1 cellular context compared by ENCODE assay signal in the genomic region with DNA sequence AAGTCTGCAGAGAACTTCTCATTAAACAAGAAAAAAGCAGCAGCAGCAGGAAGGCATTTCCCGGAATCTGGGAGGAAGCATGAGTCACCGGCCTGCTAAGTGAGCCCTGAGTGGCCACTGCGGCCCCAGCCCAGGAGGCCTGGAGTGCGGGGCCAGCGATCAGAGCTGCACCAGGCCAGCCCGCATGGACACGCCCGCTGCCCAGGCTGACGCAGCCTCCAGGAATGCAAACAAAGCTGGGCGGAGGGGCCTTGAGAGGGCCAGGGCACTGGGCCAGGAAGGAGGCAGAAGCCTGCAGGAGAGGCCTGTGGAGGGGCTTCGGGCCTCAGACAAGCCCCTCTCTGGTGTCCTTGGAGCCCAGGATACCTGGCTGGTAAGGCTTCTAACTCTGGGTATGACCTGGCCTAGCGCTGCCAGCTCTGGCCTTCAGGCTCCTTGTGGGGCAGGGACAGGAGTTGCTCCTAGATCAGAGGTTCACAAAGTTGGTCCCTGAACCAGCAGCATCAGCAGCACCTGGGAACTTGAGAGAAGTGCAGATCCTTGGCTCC.
TF ChIP-seq lines count a peak whose summit lies in the region.

No MANE protein-coding gene starts in this region.

TF ChIP-seq in HepG2, 621 proteins besides CTCF, POLR2A, EP300 and RAD21 (continued from another document and continues in another):
- TF ChIP-seq, protein P1, sequence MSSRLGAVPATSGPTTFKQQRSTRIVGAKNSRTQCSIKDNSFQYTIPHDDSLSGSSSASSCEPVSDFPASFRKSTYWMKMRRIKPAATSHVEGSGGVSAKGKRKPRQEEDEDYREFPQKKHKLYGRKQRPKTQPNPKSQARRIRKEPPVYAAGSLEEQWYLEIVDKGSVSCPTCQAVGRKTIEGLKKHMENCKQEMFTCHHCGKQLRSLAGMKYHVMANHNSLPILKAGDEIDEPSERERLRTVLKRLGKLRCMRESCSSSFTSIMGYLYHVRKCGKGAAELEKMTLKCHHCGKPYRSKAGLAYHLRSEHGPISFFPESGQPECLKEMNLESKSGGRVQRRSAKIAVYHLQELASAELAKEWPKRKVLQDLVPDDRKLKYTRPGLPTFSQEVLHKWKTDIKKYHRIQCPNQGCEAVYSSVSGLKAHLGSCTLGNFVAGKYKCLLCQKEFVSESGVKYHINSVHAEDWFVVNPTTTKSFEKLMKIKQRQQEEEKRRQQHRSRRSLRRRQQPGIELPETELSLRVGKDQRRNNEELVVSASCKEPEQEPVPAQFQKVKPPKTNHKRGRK (CRISPR knock-in tag; IDR thresholded peaks at IDR 0.05), result no peak
- TF ChIP-seq SMAD1 (CRISPR knock-in tag; IDR thresholded peaks at IDR 0.05; ENCODE audit: borderline replicate concordance, low read depth) (peak; percentile 52; the same call in 1 of the 2 replicates), ZNF431 (CRISPR knock-in tag; IDR thresholded peaks at IDR 0.05; ENCODE audit: borderline replicate concordance, low read depth) (no peak), FOSL2 (CRISPR knock-in tag; IDR thresholded peaks at IDR 0.05) (peak; percentile 99), ZNF383 (CRISPR knock-in tag; IDR thresholded peaks at IDR 0.05; ENCODE audit: borderline replicate concordance) (no peak), DNMT3B (CRISPR knock-in tag; conservative IDR thresholded peaks at IDR 0.05) (no peak), ZNF138 (CRISPR knock-in tag; IDR thresholded peaks at IDR 0.05; ENCODE audit: low read depth) (no peak), MTF2 (CRISPR knock-in tag; IDR thresholded peaks at IDR 0.05; ENCODE audit: borderline replicate concordance) (no peak), CHCHD3 (CRISPR knock-in tag; IDR thresholded peaks at IDR 0.05) (no peak), ZNF878 (CRISPR knock-in tag; IDR thresholded peaks at IDR 0.05) (peak; percentile 41; the same call in 1 of the 2 replicates), ZNF772 (CRISPR knock-in tag; IDR thresholded peaks at IDR 0.05) (peak; percentile 56; the same call in 1 of the 2 replicates), ZKSCAN5 (CRISPR knock-in tag; IDR thresholded peaks at IDR 0.05) (no peak), PHF5A (CRISPR knock-in tag; IDR thresholded peaks at IDR 0.05; ENCODE audit: low read depth, unreplicated experiment) (peak; percentile 70), PITX1 (CRISPR knock-in tag; IDR thresholded peaks at IDR 0.05) (peak; percentile 58), ZEB1 (IDR thresholded peaks at IDR 0.05; ENCODE audit: insufficient replicate concordance, low read depth) (no peak), ZFY (CRISPR knock-in tag; IDR thresholded peaks at IDR 0.05) (peak; percentile 78), SETDB1 (CRISPR knock-in tag; IDR thresholded peaks at IDR 0.05; ENCODE audit: borderline replicate concordance) (no peak), ZSCAN29 (CRISPR knock-in tag; conservative IDR thresholded peaks at IDR 0.05) (peak; percentile 100), ZNF232 (CRISPR knock-in tag; IDR thresholded peaks at IDR 0.05; ENCODE audit: borderline replicate concordance) (peak; percentile 47; the same call in 1 of the 2 replicates), CBX2 (IDR thresholded peaks at IDR 0.05; ENCODE audit: low read depth, low read length) (no peak), CBX2 (CRISPR knock-in tag; IDR thresholded peaks at IDR 0.05; ENCODE audit: low read depth) (no peak), ELF3 (CRISPR knock-in tag; IDR thresholded peaks at IDR 0.05) (peak; percentile 90), KLF16 (CRISPR knock-in tag; IDR thresholded peaks at IDR 0.05) (peak in 1 of 2 experiments; percentile 81; a peak in 2 of 4 replicates), ZBTB20 (CRISPR knock-in tag; IDR thresholded peaks at IDR 0.05; ENCODE audit: borderline replicate concordance, low read depth) (peak; percentile 75; the same call in 1 of the 2 replicates), DNMT1 (CRISPR knock-in tag; IDR thresholded peaks at IDR 0.05) (no peak), RORA (CRISPR knock-in tag; IDR thresholded peaks at IDR 0.05) (no peak), RELA (CRISPR knock-in tag; IDR thresholded peaks at IDR 0.05) (no peak), ZNF530 (CRISPR knock-in tag; IDR thresholded peaks at IDR 0.05; ENCODE audit: low read depth) (no peak), SUZ12 (IDR thresholded peaks at IDR 0.05; ENCODE audit: low read depth, low read length) (no peak), MEIS1 (CRISPR knock-in tag; IDR thresholded peaks at IDR 0.05; ENCODE audit: borderline replicate concordance) (no peak), SP2 (CRISPR knock-in tag; IDR thresholded peaks at IDR 0.05) (no peak; the same call in 1 of the 2 replicates), ZNF282 (IDR thresholded peaks at IDR 0.05; ENCODE audit: partially characterized antibody) (no peak), ZSCAN30 (CRISPR knock-in tag; IDR thresholded peaks at IDR 0.05) (no peak), ZBTB7A (CRISPR knock-in tag; IDR thresholded peaks at IDR 0.05) (0 out of 2 replicates have a peak, but pooled peaks have one; percentile 16), ZNF660 (CRISPR knock-in tag; IDR thresholded peaks at IDR 0.05; ENCODE audit: borderline replicate concordance, low read depth) (no peak), ZMYM2 (CRISPR knock-in tag; IDR thresholded peaks at IDR 0.05) (no peak), ZNF20 (CRISPR knock-in tag; IDR thresholded peaks at IDR 0.05) (no peak), MAZ (IDR thresholded peaks at IDR 0.05; ENCODE audit: borderline replicate concordance, low read depth, low read length) (peak; percentile 36; the same call in 1 of the 2 replicates), MAZ (CRISPR knock-in tag; IDR thresholded peaks at IDR 0.05; ENCODE audit: low read depth) (peak; percentile 41; the same call in 1 of the 2 replicates), ZNF775 (CRISPR knock-in tag; IDR thresholded peaks at IDR 0.05; ENCODE audit: borderline replicate concordance) (no peak), XRCC5 (optimal IDR thresholded peaks at IDR 0.05; ENCODE audit: low read length) (peak; percentile 68), PAX8 (CRISPR knock-in tag; IDR thresholded peaks at IDR 0.05; ENCODE audit: borderline replicate concordance) (no peak), NFKB2 (CRISPR knock-in tag; IDR thresholded peaks at IDR 0.05; ENCODE audit: borderline replicate concordance) (peak; percentile 59; the same call in 1 of the 2 replicates), TRIM24 (CRISPR knock-in tag; IDR thresholded peaks at IDR 0.05) (no peak), MED13 (CRISPR knock-in tag; IDR thresholded peaks at IDR 0.05) (no peak), ZNF614 (CRISPR knock-in tag; IDR thresholded peaks at IDR 0.05; ENCODE audit: borderline replicate concordance) (peak; percentile 57; the same call in 1 of the 2 replicates), AHR (CRISPR knock-in tag; IDR thresholded peaks at IDR 0.05) (no peak)
- TF ChIP-seq, protein P2, sequence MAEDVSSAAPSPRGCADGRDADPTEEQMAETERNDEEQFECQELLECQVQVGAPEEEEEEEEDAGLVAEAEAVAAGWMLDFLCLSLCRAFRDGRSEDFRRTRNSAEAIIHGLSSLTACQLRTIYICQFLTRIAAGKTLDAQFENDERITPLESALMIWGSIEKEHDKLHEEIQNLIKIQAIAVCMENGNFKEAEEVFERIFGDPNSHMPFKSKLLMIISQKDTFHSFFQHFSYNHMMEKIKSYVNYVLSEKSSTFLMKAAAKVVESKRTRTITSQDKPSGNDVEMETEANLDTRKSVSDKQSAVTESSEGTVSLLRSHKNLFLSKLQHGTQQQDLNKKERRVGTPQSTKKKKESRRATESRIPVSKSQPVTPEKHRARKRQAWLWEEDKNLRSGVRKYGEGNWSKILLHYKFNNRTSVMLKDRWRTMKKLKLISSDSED (CRISPR knock-in tag; IDR thresholded peaks at IDR 0.05), result no peak
- TF ChIP-seq, protein P3, sequence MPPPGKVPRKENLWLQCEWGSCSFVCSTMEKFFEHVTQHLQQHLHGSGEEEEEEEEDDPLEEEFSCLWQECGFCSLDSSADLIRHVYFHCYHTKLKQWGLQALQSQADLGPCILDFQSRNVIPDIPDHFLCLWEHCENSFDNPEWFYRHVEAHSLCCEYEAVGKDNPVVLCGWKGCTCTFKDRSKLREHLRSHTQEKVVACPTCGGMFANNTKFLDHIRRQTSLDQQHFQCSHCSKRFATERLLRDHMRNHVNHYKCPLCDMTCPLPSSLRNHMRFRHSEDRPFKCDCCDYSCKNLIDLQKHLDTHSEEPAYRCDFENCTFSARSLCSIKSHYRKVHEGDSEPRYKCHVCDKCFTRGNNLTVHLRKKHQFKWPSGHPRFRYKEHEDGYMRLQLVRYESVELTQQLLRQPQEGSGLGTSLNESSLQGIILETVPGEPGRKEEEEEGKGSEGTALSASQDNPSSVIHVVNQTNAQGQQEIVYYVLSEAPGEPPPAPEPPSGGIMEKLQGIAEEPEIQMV (CRISPR knock-in tag; IDR thresholded peaks at IDR 0.05; ENCODE audit: low read depth), result no peak
- TF ChIP-seq, protein P4, sequence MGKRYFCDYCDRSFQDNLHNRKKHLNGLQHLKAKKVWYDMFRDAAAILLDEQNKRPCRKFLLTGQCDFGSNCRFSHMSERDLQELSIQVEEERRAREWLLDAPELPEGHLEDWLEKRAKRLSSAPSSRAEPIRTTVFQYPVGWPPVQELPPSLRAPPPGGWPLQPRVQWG (CRISPR knock-in tag; IDR thresholded peaks at IDR 0.05; ENCODE audit: borderline replicate concordance, low read depth), result no peak
- TF ChIP-seq, protein P5, sequence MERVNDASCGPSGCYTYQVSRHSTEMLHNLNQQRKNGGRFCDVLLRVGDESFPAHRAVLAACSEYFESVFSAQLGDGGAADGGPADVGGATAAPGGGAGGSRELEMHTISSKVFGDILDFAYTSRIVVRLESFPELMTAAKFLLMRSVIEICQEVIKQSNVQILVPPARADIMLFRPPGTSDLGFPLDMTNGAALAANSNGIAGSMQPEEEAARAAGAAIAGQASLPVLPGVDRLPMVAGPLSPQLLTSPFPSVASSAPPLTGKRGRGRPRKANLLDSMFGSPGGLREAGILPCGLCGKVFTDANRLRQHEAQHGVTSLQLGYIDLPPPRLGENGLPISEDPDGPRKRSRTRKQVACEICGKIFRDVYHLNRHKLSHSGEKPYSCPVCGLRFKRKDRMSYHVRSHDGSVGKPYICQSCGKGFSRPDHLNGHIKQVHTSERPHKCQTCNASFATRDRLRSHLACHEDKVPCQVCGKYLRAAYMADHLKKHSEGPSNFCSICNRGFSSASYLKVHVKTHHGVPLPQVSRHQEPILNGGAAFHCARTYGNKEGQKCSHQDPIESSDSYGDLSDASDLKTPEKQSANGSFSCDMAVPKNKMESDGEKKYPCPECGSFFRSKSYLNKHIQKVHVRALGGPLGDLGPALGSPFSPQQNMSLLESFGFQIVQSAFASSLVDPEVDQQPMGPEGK (CRISPR knock-in tag; IDR thresholded peaks at IDR 0.05), result peak; percentile 81
- TF ChIP-seq, protein P6, sequence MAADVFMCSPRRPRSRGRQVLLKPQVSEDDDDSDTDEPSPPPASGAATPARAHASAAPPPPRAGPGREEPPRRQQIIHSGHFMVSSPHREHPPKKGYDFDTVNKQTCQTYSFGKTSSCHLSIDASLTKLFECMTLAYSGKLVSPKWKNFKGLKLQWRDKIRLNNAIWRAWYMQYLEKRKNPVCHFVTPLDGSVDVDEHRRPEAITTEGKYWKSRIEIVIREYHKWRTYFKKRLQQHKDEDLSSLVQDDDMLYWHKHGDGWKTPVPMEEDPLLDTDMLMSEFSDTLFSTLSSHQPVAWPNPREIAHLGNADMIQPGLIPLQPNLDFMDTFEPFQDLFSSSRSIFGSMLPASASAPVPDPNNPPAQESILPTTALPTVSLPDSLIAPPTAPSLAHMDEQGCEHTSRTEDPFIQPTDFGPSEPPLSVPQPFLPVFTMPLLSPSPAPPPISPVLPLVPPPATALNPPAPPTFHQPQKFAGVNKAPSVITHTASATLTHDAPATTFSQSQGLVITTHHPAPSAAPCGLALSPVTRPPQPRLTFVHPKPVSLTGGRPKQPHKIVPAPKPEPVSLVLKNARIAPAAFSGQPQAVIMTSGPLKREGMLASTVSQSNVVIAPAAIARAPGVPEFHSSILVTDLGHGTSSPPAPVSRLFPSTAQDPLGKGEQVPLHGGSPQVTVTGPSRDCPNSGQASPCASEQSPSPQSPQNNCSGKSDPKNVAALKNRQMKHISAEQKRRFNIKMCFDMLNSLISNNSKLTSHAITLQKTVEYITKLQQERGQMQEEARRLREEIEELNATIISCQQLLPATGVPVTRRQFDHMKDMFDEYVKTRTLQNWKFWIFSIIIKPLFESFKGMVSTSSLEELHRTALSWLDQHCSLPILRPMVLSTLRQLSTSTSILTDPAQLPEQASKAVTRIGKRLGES (CRISPR knock-in tag; IDR thresholded peaks at IDR 0.05; ENCODE audit: borderline replicate concordance), result peak; percentile 51; the same call in 1 of the 2 replicates
- TF ChIP-seq, protein P7, sequence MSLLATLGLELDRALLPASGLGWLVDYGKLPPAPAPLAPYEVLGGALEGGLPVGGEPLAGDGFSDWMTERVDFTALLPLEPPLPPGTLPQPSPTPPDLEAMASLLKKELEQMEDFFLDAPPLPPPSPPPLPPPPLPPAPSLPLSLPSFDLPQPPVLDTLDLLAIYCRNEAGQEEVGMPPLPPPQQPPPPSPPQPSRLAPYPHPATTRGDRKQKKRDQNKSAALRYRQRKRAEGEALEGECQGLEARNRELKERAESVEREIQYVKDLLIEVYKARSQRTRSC (CRISPR knock-in tag; IDR thresholded peaks at IDR 0.05; ENCODE audit: low read depth), result no peak
